In the genomic region with DNA sequence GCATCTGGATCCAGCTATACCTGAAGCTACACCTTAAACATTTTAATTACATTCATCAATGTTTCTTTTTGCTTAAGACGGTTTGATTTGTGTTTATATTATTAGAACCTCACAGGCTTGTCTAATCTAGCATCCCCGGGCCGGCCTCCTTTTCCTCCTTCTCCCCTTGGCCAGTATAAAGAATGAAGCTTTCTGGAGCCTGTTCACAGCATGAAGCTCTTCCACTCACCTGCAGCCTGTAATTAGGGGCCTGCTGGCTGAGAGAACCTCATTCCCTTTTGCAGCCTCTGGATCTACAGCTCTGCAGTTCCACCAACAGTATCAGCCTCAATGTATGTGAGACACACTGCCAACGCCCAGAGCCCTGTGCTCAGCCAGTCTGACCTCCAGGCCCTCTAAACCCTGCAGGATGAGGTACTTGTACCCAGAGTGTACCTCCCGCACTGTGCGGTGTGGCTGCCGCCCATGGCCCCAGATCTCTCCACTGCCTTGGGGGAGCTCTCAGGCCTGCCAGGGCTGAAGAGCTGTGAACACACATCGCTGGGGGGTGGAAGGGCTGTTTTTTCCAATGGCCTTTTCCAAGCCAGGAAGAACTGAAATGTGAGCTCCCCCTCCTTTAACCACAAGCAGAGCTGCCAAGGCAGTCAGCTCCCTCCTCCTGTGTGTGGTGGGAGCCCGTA, we compare ENCODE assay signal across 1 cellular context.
A peak's percentile ranks its signal among the peaks of the same experiment; 100 is the strongest.
TF ChIP-seq lines count a peak whose summit lies in the region.

No MANE protein-coding gene starts in this region.

TF ChIP-seq in SK-N-SH, 30 proteins besides CTCF, POLR2A, EP300 and RAD21 (continued from another document):
- TF ChIP-seq, protein P1, sequence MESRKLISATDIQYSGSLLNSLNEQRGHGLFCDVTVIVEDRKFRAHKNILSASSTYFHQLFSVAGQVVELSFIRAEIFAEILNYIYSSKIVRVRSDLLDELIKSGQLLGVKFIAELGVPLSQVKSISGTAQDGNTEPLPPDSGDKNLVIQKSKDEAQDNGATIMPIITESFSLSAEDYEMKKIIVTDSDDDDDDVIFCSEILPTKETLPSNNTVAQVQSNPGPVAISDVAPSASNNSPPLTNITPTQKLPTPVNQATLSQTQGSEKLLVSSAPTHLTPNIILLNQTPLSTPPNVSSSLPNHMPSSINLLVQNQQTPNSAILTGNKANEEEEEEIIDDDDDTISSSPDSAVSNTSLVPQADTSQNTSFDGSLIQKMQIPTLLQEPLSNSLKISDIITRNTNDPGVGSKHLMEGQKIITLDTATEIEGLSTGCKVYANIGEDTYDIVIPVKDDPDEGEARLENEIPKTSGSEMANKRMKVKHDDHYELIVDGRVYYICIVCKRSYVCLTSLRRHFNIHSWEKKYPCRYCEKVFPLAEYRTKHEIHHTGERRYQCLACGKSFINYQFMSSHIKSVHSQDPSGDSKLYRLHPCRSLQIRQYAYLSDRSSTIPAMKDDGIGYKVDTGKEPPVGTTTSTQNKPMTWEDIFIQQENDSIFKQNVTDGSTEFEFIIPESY (IDR thresholded peaks at IDR 0.05; ENCODE audit: borderline replicate concordance, low read depth), result 0 out of 2 replicates have a peak, but pooled peaks have one; percentile 57
- TF ChIP-seq TAF1 (IDR thresholded peaks at IDR 0.05; ENCODE audit: borderline replicate concordance, low read depth, low read length) (no peak), TCF12 (IDR thresholded peaks at IDR 0.05) (peak; percentile 79), USF1 (IDR thresholded peaks at IDR 0.05; ENCODE audit: borderline replicate concordance, low read depth) (no peak), POLR2AphosphoS5 (IDR thresholded peaks at IDR 0.05; ENCODE audit: low read depth, low read length) (no peak), REST (IDR thresholded peaks at IDR 0.05; ENCODE audit: low read depth, low read length) (0 out of 2 replicates have a peak, but pooled peaks have one; percentile 5), ELF1 (IDR thresholded peaks at IDR 0.05) (no peak), TEAD4 (IDR thresholded peaks at IDR 0.05; ENCODE audit: borderline replicate concordance, insufficient read depth) (peak; percentile 52; the same call in 1 of the 2 replicates), MXI1 (IDR thresholded peaks at IDR 0.05; ENCODE audit: low read depth, low read length) (no peak), FOXM1 (IDR thresholded peaks at IDR 0.05; ENCODE audit: low read depth) (no peak), MAX (IDR thresholded peaks at IDR 0.05; ENCODE audit: low read depth) (no peak), RCOR1 (IDR thresholded peaks at IDR 0.05; ENCODE audit: low read length) (no peak), RXRA (IDR thresholded peaks at IDR 0.05; ENCODE audit: borderline replicate concordance, low read depth) (no peak), GATA2 (CRISPR knock-in tag; IDR thresholded peaks at IDR 0.05) (no peak), FOSL2 (IDR thresholded peaks at IDR 0.05; ENCODE audit: borderline replicate concordance, low read depth) (no peak; the same call in 1 of the 2 replicates), CHD2 (IDR thresholded peaks at IDR 0.05; ENCODE audit: low read length, partially characterized antibody) (no peak)
- TF ChIP-seq, protein P2, sequence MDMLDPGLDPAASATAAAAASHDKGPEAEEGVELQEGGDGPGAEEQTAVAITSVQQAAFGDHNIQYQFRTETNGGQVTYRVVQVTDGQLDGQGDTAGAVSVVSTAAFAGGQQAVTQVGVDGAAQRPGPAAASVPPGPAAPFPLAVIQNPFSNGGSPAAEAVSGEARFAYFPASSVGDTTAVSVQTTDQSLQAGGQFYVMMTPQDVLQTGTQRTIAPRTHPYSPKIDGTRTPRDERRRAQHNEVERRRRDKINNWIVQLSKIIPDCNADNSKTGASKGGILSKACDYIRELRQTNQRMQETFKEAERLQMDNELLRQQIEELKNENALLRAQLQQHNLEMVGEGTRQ (IDR thresholded peaks at IDR 0.05; ENCODE audit: borderline replicate concordance, low read depth, low read length), result no peak
